ENCODE assay signal across 2 cellular contexts in genomic region chr5:58241383-58241782, GRCh38.
TF ChIP-seq lines count a peak whose summit lies in the region.

No MANE protein-coding gene starts in this region.

TF ChIP-seq in liver, 16 proteins besides CTCF, POLR2A, EP300 and RAD21:
- TF ChIP-seq ZBTB33 (IDR thresholded peaks at IDR 0.05) (no peak), RXRA (IDR thresholded peaks at IDR 0.05) (peak in 1 of 2 donors; percentile 4), JUND (IDR thresholded peaks at IDR 0.05) (peak in 1 of 2 donors; percentile 14), TAF1 (conservative IDR thresholded peaks at IDR 0.05) (no peak), YY1 (IDR thresholded peaks at IDR 0.05) (no peak), EGR1 (IDR thresholded peaks at IDR 0.05; ENCODE audit: low read depth in 2 of 2) (no peak), NR2F2 (IDR thresholded peaks at IDR 0.05) (peak; percentile 83)

TF ChIP-seq in WTC11, 78 proteins besides CTCF, POLR2A, EP300 and RAD21 (continued from another document):
- TF ChIP-seq ZNF512 (CRISPR knock-in tag; IDR thresholded peaks at IDR 0.05; ENCODE audit: borderline replicate concordance) (no peak), OVOL2 (CRISPR knock-in tag; IDR thresholded peaks at IDR 0.05; ENCODE audit: borderline replicate concordance) (no peak), FOXP4 (CRISPR knock-in tag; IDR thresholded peaks at IDR 0.05) (no peak), AR (CRISPR knock-in tag; IDR thresholded peaks at IDR 0.05) (no peak), ATF1 (CRISPR knock-in tag; IDR thresholded peaks at IDR 0.05) (no peak), ZNF232 (CRISPR knock-in tag; IDR thresholded peaks at IDR 0.05) (no peak), TP53 (CRISPR knock-in tag; IDR thresholded peaks at IDR 0.05) (no peak), JAZF1 (CRISPR knock-in tag; IDR thresholded peaks at IDR 0.05) (no peak), ZNF671 (CRISPR knock-in tag; IDR thresholded peaks at IDR 0.05) (no peak), IRF1 (CRISPR knock-in tag; IDR thresholded peaks at IDR 0.05) (no peak), JUN (CRISPR knock-in tag; IDR thresholded peaks at IDR 0.05) (no peak), USF1 (CRISPR knock-in tag; IDR thresholded peaks at IDR 0.05) (no peak), TEAD4 (CRISPR knock-in tag; IDR thresholded peaks at IDR 0.05) (no peak), RELA (CRISPR knock-in tag; IDR thresholded peaks at IDR 0.05; ENCODE audit: borderline replicate concordance) (no peak), ZNF219 (CRISPR knock-in tag; IDR thresholded peaks at IDR 0.05; ENCODE audit: borderline replicate concordance) (no peak), TCF7 (CRISPR knock-in tag; IDR thresholded peaks at IDR 0.05; ENCODE audit: low read depth) (no peak), ATF6 (CRISPR knock-in tag; IDR thresholded peaks at IDR 0.05) (no peak)
